ENCODE assay signal across 11 cellular contexts in the genomic region with DNA sequence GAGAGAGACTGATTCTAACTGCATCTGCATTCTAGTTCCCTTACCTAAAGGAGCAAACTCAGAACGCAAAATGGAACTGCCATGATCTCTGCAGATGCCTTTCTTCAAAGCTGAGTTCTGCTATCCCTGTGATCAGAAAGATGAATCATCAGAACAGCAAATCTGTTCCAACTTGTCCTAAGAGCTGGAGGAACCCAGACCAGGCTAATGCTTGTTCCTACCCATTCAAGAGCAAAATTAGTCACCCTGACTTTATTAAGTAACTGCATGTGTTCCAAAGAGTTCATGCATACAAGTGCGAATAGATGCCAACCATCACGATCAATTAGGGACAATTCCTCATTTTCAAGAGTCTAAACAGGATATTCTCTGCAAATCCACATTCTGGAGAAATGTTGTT. TPM values are rescaled to one million over a fixed set of nuclear protein-coding genes. Genes with fewer than 3 reads are reported as not detected.
A peak's percentile ranks its signal among the peaks of the same experiment; 100 is the strongest.
DNase-seq lines count a peak whose midpoint lies in the region; FAIRE-seq and TF ChIP-seq lines count a peak whose summit lies in the region.
"Had no signal": no experiment of that assay in that cellular context is flagged by ENCODE, and none has a peak within 500 bp of the region (broad histone marks: within the 10 kb centered on the region; RNA-seq: fewer than 3 reads in every experiment).

No MANE protein-coding gene starts in this region.

- H3K4me3 Mint-ChIP-seq in nephron: peak overlapping the region; percentile 46 to 84 (median 77)

- peak; percentile 37 for FAIRE-seq in endothelial cell of umbilical vein (lab: Jason Lieb, UNC)
- FAIRE-seq in RCC 7860 (lab: Jason Lieb, UNC): no peak
- FAIRE-seq: endometrium had no signal

- H3K4me3 ChIP-seq in endothelial cell of umbilical vein (replicated peaks in 1 of 3; ENCODE audit: insufficient read depth in 1 of 3, low read depth in 1 of 3, low read length in 3 of 3): no peak overlapping the region

- peak overlapping the region in 2 of 3 experiments; percentile 13 to 67 for H3K27ac Mint-ChIP-seq in nephron

- CTCF ChIA-PET in endothelial cell of umbilical vein (lab: Charles Lee): interaction anchor here (0.7 to 1.8 kb wide), 6 partner anchors 15 to 126 kb away, joined by 3 to 10 read pairs (median 3); no protein-coding TSS in a partner anchor

- no peaks in the 10 kb centered on the region for H3K9me1 ChIP-seq in endothelial cell of umbilical vein (replicated peaks; ENCODE audit: control insufficient read depth, extremely low read depth, insufficient read depth, low read length)

- TF ChIP-seq POLR2A in endothelial cell of umbilical vein (IDR thresholded peaks at IDR 0.05; ENCODE audit: low read depth, low read length): no peak

- DNase-seq in CD1c-positive myeloid dendritic cell (ENCODE audit: extremely low spot score): peak; percentile 79
- DNase-seq in LHCN-M2 (ENCODE audit: low read depth): peak; percentile 81
- DNase-seq in endothelial cell of umbilical vein (ENCODE audit: low read depth, low spot score): peak; percentile 42
- DNase-seq in NCI-H2196 treated with DMSO at 0.1 percent for 48 hours (lab: John Stamatoyannopoulos, UW; ENCODE audit: unreplicated experiment): no peak
- no peak for DNase-seq in GM13977 (ENCODE audit: low spot score)
- DNase-seq in RCC 7860 (ENCODE audit: low spot score): no peak
- DNase-seq in SW480 (ENCODE audit: low spot score): no peak
- DNase-seq: GDM1; NK-92 treated with Interleukin-12 subunit alpha and Interleukin-12 subunit beta, amount 100 ng/mL, for 24 hours had no signal

- H3K79me2 ChIP-seq in endothelial cell of umbilical vein (ENCODE audit: control insufficient read depth, insufficient read depth, low read length): no peaks in the 10 kb centered on the region

- peaks cover 57% of the 10 kb centered on the region for H3K4me1 Mint-ChIP-seq in nephron

- intact Hi-C loops in endothelial cell of umbilical vein (cut with micrococcal nuclease): loop anchor here (1.0 kb wide), 3 partner anchors 14 to 19 kb away; no protein-coding TSS in a partner anchor

- H3K4me1 ChIP-seq in endothelial cell of umbilical vein (ENCODE audit: control insufficient read depth, extremely low read depth, insufficient read depth, low read length): peaks cover 13% of the 10 kb centered on the region

- peaks cover 15% of the 10 kb centered on the region for H3K27me3 Mint-ChIP-seq in nephron (ENCODE audit: low read depth)

- no peaks in the 10 kb centered on the region for H3K36me3 Mint-ChIP-seq in nephron (ENCODE audit: low read depth)

- H3K36me3 ChIP-seq in endothelial cell of umbilical vein (ENCODE audit: control insufficient read depth in 2 of 2, extremely low read depth in 1 of 2, insufficient read depth in 2 of 2, low read length in 2 of 2): no peaks in the 10 kb centered on the region

- TF ChIP-seq CTCF in endothelial cell of umbilical vein (IDR thresholded peaks at IDR 0.05; ENCODE audit: extremely low read depth in 1 of 2, insufficient read depth in 1 of 2, low read depth in 1 of 2, low read length in 2 of 2): no peak
- TF ChIP-seq CTCF in nephron (IDR thresholded peaks at IDR 0.05; ENCODE audit: unreplicated experiment in 3 of 3): no peak
- TF ChIP-seq CTCF in GM13977 (IDR thresholded peaks at IDR 0.05; ENCODE audit: extremely low read depth, insufficient read depth, missing control alignments): no peak

- no peak overlapping the region for H2AFZ ChIP-seq in endothelial cell of umbilical vein (ENCODE audit: low read depth, low read length)

- H4K20me1 ChIP-seq in endothelial cell of umbilical vein (replicated peaks; ENCODE audit: control insufficient read depth, extremely low read depth, insufficient read depth, low read length): no peaks in the 10 kb centered on the region

- H3K9me3 ChIP-seq in endothelial cell of umbilical vein (replicated peaks; ENCODE audit: control insufficient read depth, insufficient read depth, low read length): no peaks in the 10 kb centered on the region

- dilution Hi-C loops in endothelial cell of umbilical vein (cut with MboI; ENCODE audit: extremely low pct_ligation_motif_present, low sequenced_read_pairs): no loop called here

- peaks cover 9% of the 10 kb centered on the region for H3K9me3 Mint-ChIP-seq in nephron

- H3K9ac ChIP-seq in endothelial cell of umbilical vein (replicated peaks; ENCODE audit: extremely low read depth, insufficient read depth, low read length): no peak overlapping the region

- peak overlapping the region; percentile 69 for H3K4me2 ChIP-seq in endothelial cell of umbilical vein (ENCODE audit: insufficient read depth, low read length)

- H3K27ac ChIP-seq in endothelial cell of umbilical vein (ENCODE audit: insufficient read depth, low read depth, low read length): peak overlapping the region; percentile 74

- BruUV-seq in endothelial cell of umbilical vein (replicated peaks; lab: Mats Ljungman, UMichigan): no TSS peak

- POLR2A ChIA-PET in endothelial cell of umbilical vein (lab: Charles Lee): interaction anchor here (1.3 kb wide), 1 partner anchor 18 kb away, joined by 3 read pairs; no protein-coding TSS in a partner anchor

- in situ Hi-C loops in GM13977 (cut with MboI; ENCODE audit: low pct_unique_long_range_greater_than_20kb, low sequenced_read_pairs, unreplicated experiment): no loop called here

- no peaks in the 10 kb centered on the region for H3K27me3 ChIP-seq in endothelial cell of umbilical vein (ENCODE audit: control insufficient read depth in 2 of 2, insufficient read depth in 2 of 2, low read length in 2 of 2)

TF ChIP-seq in endothelial cell of umbilical vein, 7 proteins besides CTCF, POLR2A, EP300 and RAD21:
- TF ChIP-seq FOS (IDR thresholded peaks at IDR 0.05; ENCODE audit: borderline replicate concordance, insufficient read depth, low read length): peak; percentile 41
- TF ChIP-seq POLR2AphosphoS5 (IDR thresholded peaks at IDR 0.05; ENCODE audit: insufficient read depth, low read depth, low read length): no peak
- no peak for TF ChIP-seq GATA2 (IDR thresholded peaks at IDR 0.05; ENCODE audit: insufficient read depth, insufficient read length, low read depth, low read length)
- no peak for TF ChIP-seq MYC (IDR thresholded peaks at IDR 0.05; ENCODE audit: low read depth, low read length)

RNA-seq across cellular contexts. Expression of gene MBP, which starts 46.5 kb away (rescaled TPM):
- total RNA-seq in LHCN-M2 (2014; rRNA removed) (under 0.01 and 1.0 TPM in 2 replicates), endothelial cell of umbilical vein (1.7 and 4.0 TPM in 2 replicates)
- 0.09 TPM for polyA plus RNA-seq in LHCN-M2 (2012)
- polyA plus RNA-seq in endothelial cell of umbilical vein: 2.0 and 2.3 TPM in 2 replicates
- 1.8 TPM in 2 replicates for polyA plus RNA-seq in endothelial cell of umbilical vein (2011; cell fraction: cytosol; rRNA removed)
- polyA plus RNA-seq in endothelial cell of umbilical vein (2011; cell fraction: nucleus; rRNA removed): 3.1 and 3.2 TPM in 2 replicates
- polyA plus RNA-seq in endothelial cell of umbilical vein (2012): 4.0 and 4.3 TPM in 2 replicates
- polyA minus RNA-seq in endothelial cell of umbilical vein: 2.4 and 4.9 TPM in 2 replicates
- polyA minus RNA-seq in endothelial cell of umbilical vein (2011; cell fraction: cytosol; rRNA and poly(A)+ RNA removed): 17.2 TPM
- 5.4 and 6.6 TPM in 2 replicates for polyA minus RNA-seq in endothelial cell of umbilical vein (2011; cell fraction: nucleus; rRNA and poly(A)+ RNA removed)

Comparison
In these comparisons a context has a peak if more than half of its experiments do, and no peak if none do; other contexts are left out.
1. DNase-seq: peak in CD1c-positive myeloid dendritic cell (single experiment), LHCN-M2 (single experiment) and endothelial cell of umbilical vein (single experiment); none in NCI-H2196 treated with DMSO at 0.1 percent for 48 hours (single experiment), GM13977 (single experiment), RCC 7860 (single experiment) and SW480 (single experiment).